In the genomic region with DNA sequence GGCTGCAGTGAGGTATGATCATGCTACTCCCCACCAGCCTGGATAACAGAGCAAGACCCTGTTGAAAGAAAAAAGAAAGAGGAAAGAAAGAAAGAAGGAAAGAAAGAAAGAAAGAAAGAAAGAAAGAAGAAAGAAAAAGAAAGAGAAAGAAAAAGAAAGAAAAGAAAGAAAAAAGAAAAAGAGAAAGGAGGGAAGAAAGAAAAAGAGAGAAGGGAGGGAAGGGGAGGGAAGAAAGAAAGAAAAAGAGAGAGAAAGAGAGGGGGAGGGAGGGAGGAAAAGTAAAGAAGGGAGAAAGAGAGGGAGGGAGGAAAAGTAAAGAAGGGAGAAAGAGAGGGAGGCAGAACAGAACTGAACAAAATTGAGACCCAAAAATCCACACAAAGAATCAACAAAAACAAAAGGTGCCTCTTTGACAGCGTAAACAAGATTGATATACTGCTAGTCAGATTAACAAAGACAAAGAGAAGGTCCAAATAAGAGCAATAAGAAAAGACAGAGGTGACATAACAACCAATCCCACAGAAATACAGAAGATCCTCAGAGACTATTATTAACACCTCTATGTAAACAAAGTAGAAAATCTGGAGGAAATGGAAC, we compare ENCODE assay signal across 25 cellular contexts.
DNase-seq lines count a peak whose midpoint lies in the region; ATAC-seq and TF ChIP-seq lines count a peak whose summit lies in the region.
"Had no signal": no experiment of that assay in that cellular context is flagged by ENCODE, and none has a peak within 500 bp of the region (broad histone marks: within the 10 kb centered on the region; RNA-seq: fewer than 3 reads in every experiment).

No MANE protein-coding gene starts in this region.

- ATAC-seq in activated naive CD8-positive, alpha-beta T cell treated with anti-CD3 and anti-CD28 coated beads, Interleukin-2, amount 50 U/mL, for 24 hours: no peak
- no peak for ATAC-seq in GM23338
- no peak for ATAC-seq in GM21360 (IDR thresholded peaks at IDR 0.05; ENCODE audit: unreplicated experiment)
- ATAC-seq: Panc1 had no signal

- peak overlapping the region; percentile 22 for H3K27ac Mint-ChIP-seq in activated naive CD8-positive, alpha-beta T cell
- H3K27ac Mint-ChIP-seq in activated naive CD8-positive, alpha-beta T cell treated with anti-CD3 and anti-CD28 coated beads, Interleukin-2, amount 50 U/mL, for 24 hours: no peak overlapping the region
- H3K27ac Mint-ChIP-seq in GM23338: no peak overlapping the region
- H3K27ac Mint-ChIP-seq: IgD-negative memory B cell had no signal

- H3K9me2 ChIP-seq in GM23338 (ENCODE audit: insufficient read depth) (no peaks in the 10 kb centered on the region), OCI-LY7 (ENCODE audit: insufficient read depth, low read length) (no peaks in the 10 kb centered on the region)

- TF ChIP-seq CTCF in GM23338 (conservative IDR thresholded peaks at IDR 0.05; ENCODE audit: low read depth in 2 of 2): no peak
- TF ChIP-seq CTCF in OCI-LY7 (conservative IDR thresholded peaks at IDR 0.05; ENCODE audit: low read length): no peak

- H3K4me1 ChIP-seq in GM23338 (ENCODE audit: insufficient read depth): no peaks in the 10 kb centered on the region
- no peaks in the 10 kb centered on the region for H3K4me1 ChIP-seq in OCI-LY7 (ENCODE audit: insufficient read depth, low read length, poor library complexity, severe bottlenecking)
- H3K4me1 ChIP-seq: BLaER1, Caco-2, HAP-1 had no signal

- H4K20me1 ChIP-seq in GM23338 (replicated peaks; ENCODE audit: insufficient read depth) (no peaks in the 10 kb centered on the region), OCI-LY7 (ENCODE audit: insufficient read depth, low read length) (no peaks in the 10 kb centered on the region)
- H4K20me1 ChIP-seq: BLaER1 had no signal

- no peaks in the 10 kb centered on the region for H3K9me3 ChIP-seq in OCI-LY7 (ENCODE audit: low read length)
- H3K9me3 ChIP-seq: BLaER1, Caco-2, HAP-1 had no signal

- CTCF ChIA-PET in OCI-LY7 (lab: Charles Lee; ENCODE audit: unreplicated experiment): no interaction called here

- DNase-seq in activated naive CD8-positive, alpha-beta T cell treated with anti-CD3 and anti-CD28 coated beads, Interleukin-2, amount 50 U/mL, for 24 hours: no peak
- DNase-seq in GM23338 (ENCODE audit: low spot score): no peak
- peak; percentile 31 for DNase-seq in dermis blood vessel endothelial cell
- no peak for DNase-seq in OCI-LY7 (ENCODE audit: low spot score)
- DNase-seq in SW 1271 (lab: John Stamatoyannopoulos, UW): no peak
- DNase-seq: 8988T; Caco-2; CD4-positive, alpha-beta memory T cell; GOT3; NCI-H1092 treated with DMSO at 0.1 percent for 48 hours; NCI-H1436; NCI-H187; NCI-H2081 treated with DMSO at 0.1 percent for 48 hours; NCI-H2171; NCI-H226; NCI-H510A; NCI-H69; SHP77 had no signal

- POLR2A ChIA-PET in OCI-LY7 (lab: Charles Lee): no interaction called here

- peaks cover 14% of the 10 kb centered on the region for H3K36me3 Mint-ChIP-seq in activated naive CD8-positive, alpha-beta T cell
- H3K36me3 Mint-ChIP-seq in activated naive CD8-positive, alpha-beta T cell treated with anti-CD3 and anti-CD28 coated beads, Interleukin-2, amount 50 U/mL, for 24 hours (ENCODE audit: low read depth): peaks cover 43% of the 10 kb centered on the region
- no peaks in the 10 kb centered on the region for H3K36me3 Mint-ChIP-seq in GM23338 (ENCODE audit: low read depth)
- H3K36me3 Mint-ChIP-seq: CD4-positive, alpha-beta memory T cell had no signal

- no peaks in the 10 kb centered on the region for H3K36me3 ChIP-seq in GM23338 (ENCODE audit: insufficient read depth)
- H3K36me3 ChIP-seq in OCI-LY7 (ENCODE audit: insufficient read depth, low read length): no peaks in the 10 kb centered on the region
- H3K36me3 ChIP-seq: BLaER1, HAP-1 had no signal

- H3K9me3 Mint-ChIP-seq in activated naive CD8-positive, alpha-beta T cell (ENCODE audit: low read depth): peaks cover 19% of the 10 kb centered on the region
- peaks cover 31% of the 10 kb centered on the region for H3K9me3 Mint-ChIP-seq in activated naive CD8-positive, alpha-beta T cell treated with anti-CD3 and anti-CD28 coated beads, Interleukin-2, amount 50 U/mL, for 24 hours
- no peaks in the 10 kb centered on the region for H3K9me3 Mint-ChIP-seq in GM23338

- H3K4me2 ChIP-seq in GM23338 (no peak overlapping the region), OCI-LY7 (ENCODE audit: low read length) (no peak overlapping the region)
- H3K4me2 ChIP-seq: BLaER1 had no signal

- H3K4me1 Mint-ChIP-seq in activated naive CD8-positive, alpha-beta T cell (ENCODE audit: low read depth): peaks cover 27% of the 10 kb centered on the region
- H3K4me1 Mint-ChIP-seq in activated naive CD8-positive, alpha-beta T cell treated with anti-CD3 and anti-CD28 coated beads, Interleukin-2, amount 50 U/mL, for 24 hours: peaks cover 34% of the 10 kb centered on the region
- H3K4me1 Mint-ChIP-seq in GM23338: no peaks in the 10 kb centered on the region

- 0 out of 2 replicates have a peak overlapping the region, but pooled peaks have one; percentile 0 for H2AFZ ChIP-seq in GM23338
- H2AFZ ChIP-seq in OCI-LY7 (ENCODE audit: low read length): no peak overlapping the region

- no peak overlapping the region for H3K4me3 ChIP-seq in GM23338
- no peak overlapping the region for H3K4me3 ChIP-seq in OCI-LY7 (ENCODE audit: low read depth, low read length, poor library complexity, severe bottlenecking)
- H3K4me3 ChIP-seq: BLaER1, HAP-1 had no signal

- no peaks in the 10 kb centered on the region for H3K27me3 ChIP-seq in GM23338 (ENCODE audit: insufficient read depth)
- H3K27me3 ChIP-seq: BLaER1 had no signal

- BruUV-seq in OCI-LY7 (replicated peaks; lab: Mats Ljungman, UMichigan): no TSS peak

- H3K79me2 ChIP-seq in GM23338 (replicated peaks; ENCODE audit: insufficient read depth) (no peaks in the 10 kb centered on the region), OCI-LY7 (ENCODE audit: insufficient read depth, low read depth, low read length) (no peaks in the 10 kb centered on the region)

- no peak overlapping the region for H3K4me3 Mint-ChIP-seq in activated naive CD8-positive, alpha-beta T cell
- no peak overlapping the region for H3K4me3 Mint-ChIP-seq in activated naive CD8-positive, alpha-beta T cell treated with anti-CD3 and anti-CD28 coated beads, Interleukin-2, amount 50 U/mL, for 24 hours
- no peak overlapping the region for H3K4me3 Mint-ChIP-seq in GM23338
- H3K4me3 Mint-ChIP-seq: CD4-positive, alpha-beta memory T cell had no signal

- H3K27me3 Mint-ChIP-seq in activated naive CD8-positive, alpha-beta T cell: no peaks in the 10 kb centered on the region
- no peaks in the 10 kb centered on the region for H3K27me3 Mint-ChIP-seq in activated naive CD8-positive, alpha-beta T cell treated with anti-CD3 and anti-CD28 coated beads, Interleukin-2, amount 50 U/mL, for 24 hours
- no peaks in the 10 kb centered on the region for H3K27me3 Mint-ChIP-seq in GM23338 (ENCODE audit: insufficient read depth, low read depth, poor library complexity)
- H3K27me3 Mint-ChIP-seq: CD4-positive, alpha-beta memory T cell; IgD-negative memory B cell had no signal

- intact Hi-C loops in OCI-LY7 (cut with micrococcal nuclease; ENCODE audit: unreplicated experiment): no loop called here

- H3K27ac ChIP-seq in GM23338 (ENCODE audit: low read depth): no peak overlapping the region
- no peak overlapping the region for H3K27ac ChIP-seq in OCI-LY7 (ENCODE audit: low read depth, low read length, poor library complexity, severe bottlenecking)
- H3K27ac ChIP-seq: BLaER1, RWPE1 had no signal

- H3F3A ChIP-seq in GM23338 (replicated peaks; ENCODE audit: low read depth): no peaks in the 10 kb centered on the region

TF ChIP-seq in GM23338, 12 proteins besides CTCF, POLR2A, EP300 and RAD21 (continues in another document):
- TF ChIP-seq POLR2AphosphoS5 (IDR thresholded peaks at IDR 0.05; ENCODE audit: low read depth): no peak
- TF ChIP-seq NANOG (IDR thresholded peaks at IDR 0.05; ENCODE audit: borderline replicate concordance): no peak
- TF ChIP-seq ZNF114 (CRISPR knock-in tag; IDR thresholded peaks at IDR 0.05): no peak
